In genomic region chrX:136616987-136617685, GRCh38 we compare ENCODE assay signal across 10 cellular contexts. TPM values are rescaled to one million over a fixed set of nuclear protein-coding genes. Genes with fewer than 3 reads are reported as not detected.
DNase-seq lines count a peak whose midpoint lies in the region; ATAC-seq and TF ChIP-seq lines count a peak whose summit lies in the region.
"Had no signal": no experiment of that assay in that cellular context is flagged by ENCODE, and none has a peak within 500 bp of the region (broad histone marks: within the 10 kb centered on the region; RNA-seq: fewer than 3 reads in every experiment).

No MANE protein-coding gene starts in this region.

- no peak for DNase-seq in activated CD4-positive, CD25-positive, alpha-beta regulatory T cell (lab: John Stamatoyannopoulos, UW)
- DNase-seq in germinal center (ENCODE audit: low spot score) (peak; percentile 17), AG08396 (ENCODE audit: low spot score) (no peak), adrenal gland (no peak), Kasumi-1 (lab: John Stamatoyannopoulos, UW) (no peak)

- H3K27ac ChIP-seq in adrenal gland = no peak overlapping the region

- 76 to 93% (median 86%) methylated on average over 4 to 6 of the region's 6 CpGs for WGBS in adrenal gland, 4 donors

- peaks cover 7% of the 10 kb centered on the region for H3K27me3 ChIP-seq in adrenal gland

- peak; percentile 89 to 90 for ATAC-seq in activated CD4-positive, CD25-positive, alpha-beta regulatory T cell treated with anti-CD3 and anti-CD28 coated beads, Interleukin-2, amount 50 U/mL, for 24 hours
- peak; percentile 89 for ATAC-seq in GM21526 (IDR thresholded peaks at IDR 0.05; ENCODE audit: low FRiP score, unreplicated experiment)
- peak; percentile 98 for ATAC-seq in HG03439 (IDR thresholded peaks at IDR 0.05; ENCODE audit: unreplicated experiment)
- ATAC-seq: K562 had no signal

- no peak overlapping the region for H3K4me3 ChIP-seq in adrenal gland
- H3K4me3 ChIP-seq: K562 had no signal

- H3K4me1 ChIP-seq in adrenal gland (replicated peaks in 1 of 2) = no peaks in the 10 kb centered on the region

- intact Hi-C loops in adrenal gland (cut with DNase I) = no loop called here

- no peak for TF ChIP-seq POLR2A in adrenal gland (IDR thresholded peaks at IDR 0.05)

- no peak for TF ChIP-seq CTCF in adrenal gland (IDR thresholded peaks at IDR 0.05)

- no peaks in the 10 kb centered on the region for H3K36me3 ChIP-seq in adrenal gland (replicated peaks in 1 of 2)

- H3K9me3 ChIP-seq in adrenal gland (replicated peaks in 1 of 3) = no peaks in the 10 kb centered on the region

RNA-seq across cellular contexts. Expression of gene CD40LG, which starts 30.8 kb away (rescaled TPM):
- total RNA-seq in adrenal gland = under 1 TPM in 4 of 8 donors, not detected in 4; 0.23 to 0.78 (median 0.33) TPM
- under 1 TPM in 2 of 3 donors, not detected in 1; 0.07 TPM for polyA plus RNA-seq in adrenal gland
- total RNA-seq: myocyte had no signal
- polyA plus RNA-seq: K562 had no signal
